In the genomic region with DNA sequence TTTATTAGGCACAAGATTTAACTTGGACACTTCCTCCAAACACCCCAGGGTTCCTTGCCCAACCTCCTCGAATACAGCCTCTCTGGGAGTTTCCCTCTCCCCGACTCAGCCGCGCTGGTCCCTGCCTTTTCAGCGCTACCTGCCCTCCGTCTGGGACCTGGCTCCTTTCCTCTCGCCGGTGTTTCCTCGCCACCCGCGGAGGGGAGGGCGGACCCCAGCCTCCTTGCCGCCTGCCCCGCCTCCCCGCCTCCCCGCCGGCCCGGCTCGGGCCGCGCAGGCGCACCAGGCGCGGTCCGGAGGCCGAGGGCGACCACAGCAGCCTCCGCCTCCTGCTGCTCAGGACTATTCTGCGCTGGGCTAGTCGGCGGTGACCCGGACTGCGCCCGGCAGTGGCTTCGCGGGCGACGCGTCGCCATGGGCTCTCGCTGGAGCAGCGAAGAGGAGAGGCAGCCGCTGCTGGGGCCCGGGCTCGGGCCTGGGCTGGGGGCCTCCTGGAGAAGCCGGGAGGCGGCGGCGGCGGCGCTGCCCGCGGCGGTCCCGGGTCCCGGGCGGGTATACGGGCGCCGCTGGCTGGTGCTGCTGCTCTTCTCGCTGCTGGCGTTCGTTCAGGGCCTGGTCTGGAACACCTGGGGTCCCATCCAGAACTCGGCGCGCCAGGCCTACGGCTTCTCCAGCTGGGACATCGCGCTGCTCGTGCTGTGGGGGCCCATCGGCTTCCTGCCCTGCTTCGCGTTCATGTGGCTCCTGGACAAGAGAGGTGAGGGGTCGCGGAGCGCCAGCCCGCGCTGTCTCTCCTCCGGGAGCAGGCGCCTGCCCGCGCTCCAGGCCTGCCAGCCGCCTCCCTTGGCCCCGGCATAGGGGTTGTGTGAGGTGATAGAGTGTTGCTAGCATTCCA, we compare ENCODE assay signal across 8 cellular contexts.
DNase-seq lines count a peak whose midpoint lies in the region; ATAC-seq lines count a peak whose summit lies in the region.

A gene with protein sequence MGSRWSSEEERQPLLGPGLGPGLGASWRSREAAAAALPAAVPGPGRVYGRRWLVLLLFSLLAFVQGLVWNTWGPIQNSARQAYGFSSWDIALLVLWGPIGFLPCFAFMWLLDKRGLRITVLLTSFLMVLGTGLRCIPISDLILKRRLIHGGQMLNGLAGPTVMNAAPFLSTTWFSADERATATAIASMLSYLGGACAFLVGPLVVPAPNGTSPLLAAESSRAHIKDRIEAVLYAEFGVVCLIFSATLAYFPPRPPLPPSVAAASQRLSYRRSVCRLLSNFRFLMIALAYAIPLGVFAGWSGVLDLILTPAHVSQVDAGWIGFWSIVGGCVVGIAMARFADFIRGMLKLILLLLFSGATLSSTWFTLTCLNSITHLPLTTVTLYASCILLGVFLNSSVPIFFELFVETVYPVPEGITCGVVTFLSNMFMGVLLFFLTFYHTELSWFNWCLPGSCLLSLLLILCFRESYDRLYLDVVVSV (plus strand): TSS at position 291 of the 895 bp plus-strand sequence. CDS start 124 bp downstream, at position 415.

- DNase-seq in central memory CD4-positive, alpha-beta T cell: peak; percentile 67
- DNase-seq in kidney tubule cell (ENCODE audit: low spot score) (peak; percentile 91), NCI-H2081 treated with DMSO at 0.1 percent for 48 hours (lab: John Stamatoyannopoulos, UW) (no peak), DMS79 (lab: John Stamatoyannopoulos, UW) (no peak)
- peak; percentile 62 for DNase-seq in stimulated activated CD4-positive, alpha-beta T cell treated with anti-CD3 and anti-CD28 coated beads, Interleukin-1b, Interleukin-23, amount 100 ng/mL, for 48 hours

- H3K27ac Mint-ChIP-seq in T-helper 1 cell treated with Interleukin-12 subunit alpha and Interleukin-12 subunit beta and Interleukin-4 antibody, amounts not matched to agents 30 μg/mL and 1 μg/mL, for 36 hours: peak within 1 kb of the TSS; percentile 73

- H3K9me3 Mint-ChIP-seq in T-helper 1 cell treated with Interleukin-12 subunit alpha and Interleukin-12 subunit beta and Interleukin-4 antibody, amounts not matched to agents 30 μg/mL and 1 μg/mL, for 36 hours: no peaks in the 10 kb centered on the region

- no peaks in the 10 kb centered on the region for H3K27me3 Mint-ChIP-seq in T-helper 1 cell treated with Interleukin-12 subunit alpha and Interleukin-12 subunit beta and Interleukin-4 antibody, amounts not matched to agents 30 μg/mL and 1 μg/mL, for 36 hours (ENCODE audit: low read depth)

- peak within 1 kb of the TSS; percentile 83 for H3K4me3 Mint-ChIP-seq in T-helper 1 cell treated with Interleukin-12 subunit alpha and Interleukin-12 subunit beta and Interleukin-4 antibody, amounts not matched to agents 30 μg/mL and 1 μg/mL, for 36 hours

- ATAC-seq in GM18868 (IDR thresholded peaks at IDR 0.05; ENCODE audit: unreplicated experiment): peak; percentile 79
- ATAC-seq in HG03095 (IDR thresholded peaks at IDR 0.05; ENCODE audit: unreplicated experiment): peak; percentile 70

- peaks cover 9% of the 10 kb centered on the region for H3K36me3 Mint-ChIP-seq in T-helper 1 cell treated with Interleukin-12 subunit alpha and Interleukin-12 subunit beta and Interleukin-4 antibody, amounts not matched to agents 30 μg/mL and 1 μg/mL, for 36 hours (ENCODE audit: low read depth)

- peaks cover 28% of the 10 kb centered on the region for H3K4me1 Mint-ChIP-seq in T-helper 1 cell treated with Interleukin-12 subunit alpha and Interleukin-12 subunit beta and Interleukin-4 antibody, amounts not matched to agents 30 μg/mL and 1 μg/mL, for 36 hours (ENCODE audit: low read depth)

Comparison
In these comparisons a context has a peak if more than half of its experiments do, and no peak if none do; other contexts are left out.
1. DNase-seq: peak in central memory CD4-positive, alpha-beta T cell (single experiment), kidney tubule cell (single experiment) and stimulated activated CD4-positive, alpha-beta T cell treated with anti-CD3 and anti-CD28 coated beads, Interleukin-1b, Interleukin-23, amount 100 ng/mL, for 48 hours (single experiment); none in NCI-H2081 treated with DMSO at 0.1 percent for 48 hours (single experiment) and DMS79 (single experiment).